Comparison of ENCODE assay signal across 8 cellular contexts in genomic region chr10:110355922-110356627, GRCh38. TPM values are rescaled to one million over a fixed set of nuclear protein-coding genes. Genes with fewer than 3 reads are reported as not detected.
DNase-seq lines count a peak whose midpoint lies in the region; ATAC-seq and TF ChIP-seq lines count a peak whose summit lies in the region.
"Had no signal": no experiment of that assay in that cellular context is flagged by ENCODE, and none has a peak within 500 bp of the region (broad histone marks: within the 10 kb centered on the region; RNA-seq: fewer than 3 reads in every experiment).

No MANE protein-coding gene starts in this region.

- no peak overlapping the region for H2BK120ac ChIP-seq in H9 (ENCODE audit: low read depth, low read length, poor library complexity, severe bottlenecking)

- CTCF ChIA-PET in activated CD8-positive, alpha-beta T cell treated with anti-CD3 and anti-CD28 coated beads for 36 hours (lab: Charles Lee) = interaction anchor here (1.0 to 5.8 kb wide), 14 partner anchors 9 to 193 kb away, joined by 3 to 56 read pairs (median 10); partner anchors contain the start of genes DUSP5 and SMNDC1

- H3K4me1 Mint-ChIP-seq in activated CD8-positive, alpha-beta T cell treated with anti-CD3 and anti-CD28 coated beads for 36 hours (ENCODE audit: low read depth) = peaks cover 66% of the 10 kb centered on the region
- peaks cover 35 to 39% of the 10 kb centered on the region in 2 experiments for H3K4me1 Mint-ChIP-seq in H9

- intact Hi-C loops in activated CD8-positive, alpha-beta T cell treated with anti-CD3 and anti-CD28 coated beads for 36 hours (cut with micrococcal nuclease) = loop anchor here (2.0 to 5.0 kb wide), 2 partner anchors 56 to 147 kb away; no protein-coding TSS in a partner anchor
- intact Hi-C loops in cardiac septum (cut with DNase I) = loop anchor here (1.0 to 10.0 kb wide), 3 partner anchors 46 to 143 kb away; no protein-coding TSS in a partner anchor

- H4K5ac ChIP-seq in H9 (ENCODE audit: insufficient read length, low read depth, low read length) = no peak overlapping the region

- no peaks in the 10 kb centered on the region for H3K79me2 ChIP-seq in H9 (ENCODE audit: insufficient read depth, low read length)

- peak overlapping the region; percentile 45 for H3K4me3 Mint-ChIP-seq in activated CD8-positive, alpha-beta T cell treated with anti-CD3 and anti-CD28 coated beads for 36 hours
- no peak overlapping the region for H3K4me3 Mint-ChIP-seq in H9

- H3K79me1 ChIP-seq in H9 (ENCODE audit: insufficient read depth, low read depth, low read length, poor library complexity, severe bottlenecking) = no peaks in the 10 kb centered on the region

- H2BK15ac ChIP-seq in H9 (ENCODE audit: low read depth, low read length) = no peak overlapping the region

- no peak for DNase-seq in activated CD8-positive, alpha-beta T cell treated with anti-CD3 and anti-CD28 coated beads for 36 hours
- DNase-seq in stimulated activated CD4-positive, alpha-beta T cell treated with anti-CD3 and anti-CD28 coated beads, Interleukin-4, amount 100 ng/mL, for 24 hours = peak; percentile 33
- DNase-seq in H9 (no peak), cardiac septum (ENCODE audit: low spot score) (no peak), cerebellar cortex (ENCODE audit: low spot score) (no peak)
- DNase-seq: SIG-M5 had no signal

- POLR2A ChIA-PET in activated CD8-positive, alpha-beta T cell treated with anti-CD3 and anti-CD28 coated beads for 36 hours (lab: Charles Lee) = interaction anchor here (0.6 to 4.2 kb wide), 11 partner anchors 10 to 191 kb away, joined by 3 to 47 read pairs (median 3); partner anchors contain the start of gene DUSP5

- no peak for TF ChIP-seq CTCF in activated CD8-positive, alpha-beta T cell treated with anti-CD3 and anti-CD28 coated beads for 36 hours (IDR thresholded peaks at IDR 0.05)
- TF ChIP-seq CTCF in H9 (conservative IDR thresholded peaks at IDR 0.05) = no peak

- H3K9ac ChIP-seq in H9 (ENCODE audit: extremely low read depth, insufficient read length, low read length) = no peak overlapping the region

- H2BK20ac ChIP-seq in H9 (ENCODE audit: low read depth, low read length, poor library complexity, severe bottlenecking) = no peak overlapping the region

- no peak overlapping the region for H3K4me2 ChIP-seq in H9 (ENCODE audit: insufficient read depth, insufficient read length, low read length)

- H3K27ac ChIP-seq in H9 (ENCODE audit: insufficient read length, low read depth, low read length) = no peak overlapping the region

- WGBS in H9 (ENCODE audit: extremely low coverage, insufficient read length, low lambda C conversion rate) = no CpG with 5 or more reads among the region's 9 CpGs

- no peaks in the 10 kb centered on the region for H3K23me2 ChIP-seq in H9 (ENCODE audit: insufficient read length, low read depth, low read length, poor library complexity, severe bottlenecking)

- H3K23ac ChIP-seq in H9 (ENCODE audit: insufficient read length, low read depth, low read length) = no peak overlapping the region

- no peaks in the 10 kb centered on the region for H3K36me3 Mint-ChIP-seq in activated CD8-positive, alpha-beta T cell treated with anti-CD3 and anti-CD28 coated beads for 36 hours (ENCODE audit: low read depth)
- H3K36me3 Mint-ChIP-seq in H9 (ENCODE audit: insufficient read depth in 1 of 3, low read depth in 3 of 3) = no peaks in the 10 kb centered on the region; a peak in 1 of 7 replicates

- H3T11ph ChIP-seq in H9 (ENCODE audit: low read length) = no peak overlapping the region

- H4K20me1 ChIP-seq in H9 (ENCODE audit: control insufficient read depth, insufficient read depth, insufficient read length) = no peaks in the 10 kb centered on the region

- no peak overlapping the region for H3K18ac ChIP-seq in H9 (ENCODE audit: insufficient read length, low read depth, low read length)

- H3K14ac ChIP-seq in H9 (ENCODE audit: insufficient read depth, low read length) = no peak overlapping the region

- no peak overlapping the region for H3K4ac ChIP-seq in H9 (ENCODE audit: low read depth, low read length)

- H2AK5ac ChIP-seq in H9 (ENCODE audit: insufficient read length, low read length) = no peak overlapping the region

- H3K9me3 ChIP-seq in H9 (ENCODE audit: control insufficient read depth, low read depth, low read length) = no peaks in the 10 kb centered on the region

- H3K56ac ChIP-seq in H9 (ENCODE audit: insufficient read length, low read depth, low read length) = no peak overlapping the region

- no peaks in the 10 kb centered on the region for H3K27me3 ChIP-seq in H9 (ENCODE audit: insufficient read depth, low read length)

- no peak overlapping the region for H4K8ac ChIP-seq in H9 (replicated peaks; ENCODE audit: insufficient read length, low read depth, low read length)

- H3K9me3 Mint-ChIP-seq in activated CD8-positive, alpha-beta T cell treated with anti-CD3 and anti-CD28 coated beads for 36 hours = no peaks in the 10 kb centered on the region
- no peaks in the 10 kb centered on the region; a peak in 2 of 5 replicates for H3K9me3 Mint-ChIP-seq in H9

- peaks cover 2% of the 10 kb centered on the region for H3K27me3 Mint-ChIP-seq in activated CD8-positive, alpha-beta T cell treated with anti-CD3 and anti-CD28 coated beads for 36 hours
- H3K27me3 Mint-ChIP-seq in H9 (ENCODE audit: low read depth) = no peaks in the 10 kb centered on the region; the same call in none of the 2 replicates

- H2BK12ac ChIP-seq in H9 (ENCODE audit: insufficient read length, low read depth, low read length) = no peak overlapping the region

- peaks cover 16% of the 10 kb centered on the region for H3K4me1 ChIP-seq in H9 (ENCODE audit: insufficient read depth, low read length)

- peak; percentile 13 for ATAC-seq in GM19351 (IDR thresholded peaks at IDR 0.05; ENCODE audit: unreplicated experiment)
- ATAC-seq in HG03064 (IDR thresholded peaks at IDR 0.05; ENCODE audit: low read depth, unreplicated experiment) = peak; percentile 15
- ATAC-seq in activated CD8-positive, alpha-beta T cell treated with anti-CD3 and anti-CD28 coated beads for 36 hours = no peak

- H2BK5ac ChIP-seq in H9 (ENCODE audit: insufficient read length, low read length) = no peak overlapping the region

- H4K91ac ChIP-seq in H9 (ENCODE audit: insufficient read length, low read depth, low read length) = no peak overlapping the region

- peak overlapping the region; percentile 87 for H3K27ac Mint-ChIP-seq in activated CD8-positive, alpha-beta T cell treated with anti-CD3 and anti-CD28 coated beads for 36 hours
- H3K27ac Mint-ChIP-seq in H9 = no peak overlapping the region

- H2AFZ ChIP-seq in H9 (ENCODE audit: low read length) = no peak overlapping the region

RNA-seq across cellular contexts. Expression of gene SMNDC1, which starts 51.4 kb away (rescaled TPM):
- 10 to 100 TPM; 39.7 to 42.4 TPM for total RNA-seq in activated CD8-positive, alpha-beta T cell treated with anti-CD3 and anti-CD28 coated beads for 36 hours
- 55.7 and 57.7 TPM in 2 replicates for total RNA-seq in H9 (2021)
- total RNA-seq in cardiac septum = 25.8 TPM
